In genomic region chr9:78280982-78281668, GRCh38 we compare ENCODE assay signal across 11 cellular contexts. TPM values are rescaled to one million over a fixed set of nuclear protein-coding genes. Genes with fewer than 3 reads are reported as not detected.
DNase-seq lines count a peak whose midpoint lies in the region; ATAC-seq, FAIRE-seq and TF ChIP-seq lines count a peak whose summit lies in the region.
"Had no signal": no experiment of that assay in that cellular context is flagged by ENCODE, and none has a peak within 500 bp of the region (broad histone marks: within the 10 kb centered on the region; RNA-seq: fewer than 3 reads in every experiment).

No MANE protein-coding gene starts in this region.

- FAIRE-seq in GM12891 (lab: Jason Lieb, UNC), result no peak

- H3K79me2 ChIP-seq in GM23248 (ENCODE audit: insufficient read depth), result no peaks in the 10 kb centered on the region

- H3F3A ChIP-seq in GM23248 (ENCODE audit: insufficient read depth), result peaks cover 19% of the 10 kb centered on the region

- no peaks in the 10 kb centered on the region for H4K20me1 ChIP-seq in GM23248 (ENCODE audit: insufficient read depth)

- DNase-seq in GM23248 (peak; percentile 11), brain microvascular endothelial cell (peak; percentile 55), hippocampal formation (lab: John Stamatoyannopoulos, UW) (peak; percentile 16 to 34), sigmoid colon (peak; percentile 84), GM12891 (ENCODE audit: insufficient read length, low spot score) (no peak)
- no peak for DNase-seq in activated T-cell treated with anti-CD3 and anti-CD28 coated beads, Interleukin-2, amount 50 U/mL, for 4 hours
- DNase-seq: NCI-H1694 treated with DMSO at 0.1 percent for 48 hours; stimulated activated CD4-positive, alpha-beta T cell treated with anti-CD3 and anti-CD28 coated beads, Interleukin-2, amount 100 ng/mL, for 24 hours had no signal

- H3K27me3 ChIP-seq in GM23248 (replicated peaks; ENCODE audit: insufficient read depth) (no peaks in the 10 kb centered on the region), brain microvascular endothelial cell (replicated peaks) (no peaks in the 10 kb centered on the region), sigmoid colon (no peaks in the 10 kb centered on the region)

- H2AFZ ChIP-seq in GM23248, result no peak overlapping the region

- WGBS in GM23248 (ENCODE audit: low coverage in 1 of 2, low lambda C conversion rate in 2 of 2, missing lambda C conversion rate in 2 of 2), 2 experiments, result 94 to 98% methylated on average over 3 of the region's 3 CpGs
- WGBS in sigmoid colon, 2 donors, result 53 to 81% methylated on average over 3 of the region's 3 CpGs

- H3K4me1 ChIP-seq in GM23248 (ENCODE audit: insufficient read depth) (peaks cover 10% of the 10 kb centered on the region), sigmoid colon (peaks cover 0 to 24% (median 19%) of the 10 kb centered on the region in 4 donors)

- intact Hi-C loops in sigmoid colon (cut with DNase I), result no loop called here

- H3K4me2 ChIP-seq in GM23248 (ENCODE audit: unreplicated experiment), result no peak overlapping the region

- in situ Hi-C loops in GM23248 (cut with MboI) (no loop called here), brain microvascular endothelial cell (cut with HindIII; ENCODE audit: low pct_ligation_motif_present, low sequenced_read_pairs) (no loop called here)

- H3K27me3 Mint-ChIP-seq in activated T-cell treated with anti-CD3 and anti-CD28 coated beads, Interleukin-2, amount 50 U/mL, for 4 hours (ENCODE audit: low read depth), result no peaks in the 10 kb centered on the region

- no peak overlapping the region for H3K4me3 Mint-ChIP-seq in activated T-cell treated with anti-CD3 and anti-CD28 coated beads, Interleukin-2, amount 50 U/mL, for 4 hours
- H3K4me3 Mint-ChIP-seq: T-helper 1 cell treated with Interleukin-12 subunit alpha and Interleukin-12 subunit beta and Interleukin-4 antibody, amounts not matched to agents 30 μg/mL and 1 μg/mL, for 36 hours had no signal

- TF ChIP-seq POLR2A in sigmoid colon (IDR thresholded peaks at IDR 0.05) (no peak), GM12891 (IDR thresholded peaks at IDR 0.05; ENCODE audit: low read depth, low read length) (no peak)

- H3K27ac ChIP-seq in GM23248 (no peak overlapping the region), brain microvascular endothelial cell (no peak overlapping the region), sigmoid colon (peak overlapping the region in 3 of 4 donors; percentile 14 to 46 (median 37))

- no peak overlapping the region for H3K9ac ChIP-seq in GM23248

- H3K9me2 ChIP-seq in GM23248 (ENCODE audit: insufficient read depth), result no peaks in the 10 kb centered on the region

- H3K9me3 ChIP-seq in GM23248 (ENCODE audit: low read depth) (no peaks in the 10 kb centered on the region), sigmoid colon (no peaks in the 10 kb centered on the region)

- TF ChIP-seq EP300 in sigmoid colon (IDR thresholded peaks at IDR 0.05), result no peak

- no peak overlapping the region for H3K4me3 ChIP-seq in GM23248
- H3K4me3 ChIP-seq in brain microvascular endothelial cell (ENCODE audit: low read depth, low read length), result no peak overlapping the region
- no peak overlapping the region for H3K4me3 ChIP-seq in sigmoid colon

- H3K4me1 Mint-ChIP-seq in activated T-cell treated with anti-CD3 and anti-CD28 coated beads, Interleukin-2, amount 50 U/mL, for 4 hours (ENCODE audit: low read depth), result no peaks in the 10 kb centered on the region

- no peaks in the 10 kb centered on the region for H3K36me3 Mint-ChIP-seq in activated T-cell treated with anti-CD3 and anti-CD28 coated beads, Interleukin-2, amount 50 U/mL, for 4 hours (ENCODE audit: insufficient read depth)

- TF ChIP-seq CTCF in brain microvascular endothelial cell (IDR thresholded peaks at IDR 0.05; ENCODE audit: low read depth, low read length, missing control alignments) (no peak), sigmoid colon (IDR thresholded peaks at IDR 0.05) (no peak)

- no peak for ATAC-seq in activated T-cell treated with anti-CD3 and anti-CD28 coated beads, Interleukin-2, amount 50 U/mL, for 4 hours
- no peak for ATAC-seq in HG02938 (IDR thresholded peaks at IDR 0.05; ENCODE audit: unreplicated experiment)
- no peak for ATAC-seq in GM21381 (IDR thresholded peaks at IDR 0.05; ENCODE audit: unreplicated experiment)

- H3K9me3 Mint-ChIP-seq in activated T-cell treated with anti-CD3 and anti-CD28 coated beads, Interleukin-2, amount 50 U/mL, for 4 hours, result no peaks in the 10 kb centered on the region

- H3K36me3 ChIP-seq in GM23248 (ENCODE audit: low read depth), result no peaks in the 10 kb centered on the region
- no peaks in the 10 kb centered on the region for H3K36me3 ChIP-seq in brain microvascular endothelial cell (replicated peaks)
- no peaks in the 10 kb centered on the region for H3K36me3 ChIP-seq in sigmoid colon

TF ChIP-seq in GM12891, 5 proteins besides CTCF, POLR2A, EP300 and RAD21:
- TF ChIP-seq POU2F2 (IDR thresholded peaks at IDR 0.05; ENCODE audit: low read depth, low read length), result no peak
- no peak for TF ChIP-seq POLR2AphosphoS5 (IDR thresholded peaks at IDR 0.05; ENCODE audit: low read depth, low read length)
- TF ChIP-seq TAF1 (IDR thresholded peaks at IDR 0.05; ENCODE audit: low read depth, low read length), result no peak
- no peak for TF ChIP-seq SPI1 (IDR thresholded peaks at IDR 0.05; ENCODE audit: low read depth, low read length)
- no peak for TF ChIP-seq PAX5 (IDR thresholded peaks at IDR 0.05; ENCODE audit: insufficient read depth, low read length, severe bottlenecking)

RNA-seq across cellular contexts. Expression of gene PSAT1, which starts 15.8 kb away (rescaled TPM):
- total RNA-seq in GM23248 (2014; rRNA removed; shearing (Covaris generic)), result 368 and 376 TPM in 2 replicates
- 510 and 533 TPM in 2 replicates for polyA plus RNA-seq in GM23248 (2016; fragmentation: Nextera tagmentation; extraction: Ambion mirVana)
- 1 to 10 TPM; 1.4 to 5.1 (median 2.5) TPM for total RNA-seq in sigmoid colon
- 10 to 100 TPM in 1 of 3 donors, 1 to 10 TPM in 2; 1.2 to 34.4 (median 9.0) TPM for polyA plus RNA-seq in sigmoid colon
- polyA plus RNA-seq in GM12891 (2012; ENCODE audit: low read depth, missing spikeins), result 11.0 TPM
- total RNA-seq in activated T-cell treated with anti-CD3 and anti-CD28 coated beads, Interleukin-2, amount 50 U/mL, for 4 hours, result 100 to 1,000 TPM; 105 to 139 (median 120) TPM

RNA-seq across cellular contexts. Expression of gene CEP78, which starts 45.2 kb away (rescaled TPM):
- 13.8 and 22.9 TPM in 2 replicates for total RNA-seq in GM23248 (2014; rRNA removed; shearing (Covaris generic))
- 9.1 and 10.1 TPM in 2 replicates for polyA plus RNA-seq in GM23248 (2016; fragmentation: Nextera tagmentation; extraction: Ambion mirVana)
- total RNA-seq in sigmoid colon, result 10 to 100 TPM in 3 of 4 donors, 1 to 10 TPM in 1; 8.9 to 14.0 (median 12.3) TPM
- polyA plus RNA-seq in sigmoid colon, result 1 to 10 TPM; 2.4 to 9.0 (median 2.5) TPM
- 8.5 TPM for polyA plus RNA-seq in GM12891 (2012; ENCODE audit: low read depth, missing spikeins)
- 10 to 100 TPM; 29.4 to 30.8 (median 29.6) TPM for total RNA-seq in activated T-cell treated with anti-CD3 and anti-CD28 coated beads, Interleukin-2, amount 50 U/mL, for 4 hours

Comparison
In these comparisons a context has a peak if more than half of its experiments do, and no peak if none do; other contexts are left out.
1. DNase-seq: peak in GM23248 (single experiment), brain microvascular endothelial cell (single experiment), hippocampal formation (2 of 2) and sigmoid colon (single experiment); none in GM12891 (single experiment) and activated T-cell treated with anti-CD3 and anti-CD28 coated beads, Interleukin-2, amount 50 U/mL, for 4 hours (single experiment).
2. H3K27ac ChIP-seq: peak in sigmoid colon (3 of 4); none in GM23248 (single experiment) and brain microvascular endothelial cell (single experiment).
3. RNA of gene PSAT1, which starts 15.8 kb away (total RNA-seq): 368 to 376 TPM in GM23248 and 105 to 139 TPM in activated T-cell treated with anti-CD3 and anti-CD28 coated beads, Interleukin-2, amount 50 U/mL, for 4 hours; 1.4 to 5.1 TPM in sigmoid colon; every median in the first group is over 10 times any median in the second.